ENCODE assay signal across 17 cellular contexts in genomic region chr14:32623300-32624093, GRCh38.
DNase-seq lines count a peak whose midpoint lies in the region; ATAC-seq and TF ChIP-seq lines count a peak whose summit lies in the region.
"Had no signal": no experiment of that assay in that cellular context is flagged by ENCODE, and none has a peak within 500 bp of the region (broad histone marks: within the 10 kb centered on the region; RNA-seq: fewer than 3 reads in every experiment).

No MANE protein-coding gene starts in this region.

- ATAC-seq in T-helper 17 cell (no peak), left lobe of liver (no peak)

- peak overlapping the region in 1 of 7 donors; percentile 17 for H3K27ac Mint-ChIP-seq in CD14-positive monocyte
- H3K27ac Mint-ChIP-seq in T-helper 17 cell, result no peak overlapping the region
- H3K27ac Mint-ChIP-seq: activated naive CD8-positive, alpha-beta T cell; B cell; nephron progenitor cell; stimulated activated naive CD8-positive, alpha-beta T cell treated with anti-CD3 and anti-CD28 coated beads, Interleukin-15, Interleukin-2, amounts not matched to agents 100 ng/mL and 50 ng/mL, for 24 hours had no signal

- H3K4me3 ChIP-seq in cardiac fibroblast (replicated peaks in 1 of 2; ENCODE audit: low read depth in 2 of 2, low read length in 2 of 2), result no peak overlapping the region
- H3K4me3 ChIP-seq: PC-9 had no signal

- intact Hi-C loops in CD14-positive monocyte (cut with micrococcal nuclease), result no loop called here

- peaks cover 0 to 9% (median 2%) of the 10 kb centered on the region in 7 donors for H3K9me3 Mint-ChIP-seq in CD14-positive monocyte

- H3K27me3 Mint-ChIP-seq in CD14-positive monocyte (ENCODE audit: low read depth in 3 of 3) (peaks cover 0 to 2% (median 2%) of the 10 kb centered on the region in 3 donors), T-helper 17 cell (peaks cover 15% of the 10 kb centered on the region)
- H3K27me3 Mint-ChIP-seq: activated naive CD8-positive, alpha-beta T cell; stimulated activated naive CD8-positive, alpha-beta T cell treated with anti-CD3 and anti-CD28 coated beads, Interleukin-15, Interleukin-2, amounts not matched to agents 100 ng/mL and 50 ng/mL, for 24 hours had no signal

- H3K4me1 Mint-ChIP-seq in CD14-positive monocyte (peaks cover 2% of the 10 kb centered on the region), T-helper 17 cell (peaks cover 3% of the 10 kb centered on the region)

- H3K9me3 ChIP-seq in T-helper 17 cell (ENCODE audit: control insufficient read depth, low read length, poor library complexity, severe bottlenecking), result no peaks in the 10 kb centered on the region

- peak; percentile 23 for DNase-seq in COLO829 (ENCODE audit: low spot score)
- DNase-seq in M059J (ENCODE audit: low read depth), result peak; percentile 82
- peak; percentile 57 to 78 for DNase-seq in cardiac fibroblast (ENCODE audit: low read depth in 2 of 2)
- peak; percentile 27 for DNase-seq in kidney glomerular epithelial cell (lab: John Stamatoyannopoulos, UW)
- no peak for DNase-seq in CD14-positive monocyte (ENCODE audit: low spot score)
- no peak for DNase-seq in stimulated activated CD8-positive, alpha-beta memory T cell treated with anti-CD3 and anti-CD28 coated beads, Interleukin-4, amount 100 ng/mL, for 48 hours
- DNase-seq in T-helper 17 cell, result no peak
- no peak for DNase-seq in left lobe of liver (ENCODE audit: low spot score)
- DNase-seq: activated T-cell treated with anti-CD3 and anti-CD28 coated beads, Interleukin-2, amount 50 U/mL, for 48 hours; DMS53; NCI-H69; nephron progenitor cell; PC-9; stimulated activated CD4-positive, alpha-beta T cell treated with anti-CD3 and anti-CD28 coated beads, Interleukin-15, amount 100 ng/mL, for 24 hours had no signal

- H3K36me3 Mint-ChIP-seq in CD14-positive monocyte (no peaks in the 10 kb centered on the region), T-helper 17 cell (ENCODE audit: low read depth) (no peaks in the 10 kb centered on the region)

- H3K4me3 Mint-ChIP-seq in CD14-positive monocyte (no peak overlapping the region), T-helper 17 cell (no peak overlapping the region)
- H3K4me3 Mint-ChIP-seq: activated naive CD8-positive, alpha-beta T cell; B cell; nephron progenitor cell; stimulated activated naive CD8-positive, alpha-beta T cell treated with anti-CD3 and anti-CD28 coated beads, Interleukin-15, Interleukin-2, amounts not matched to agents 100 ng/mL and 50 ng/mL, for 24 hours had no signal

- TF ChIP-seq CTCF in cardiac fibroblast (IDR thresholded peaks at IDR 0.05; ENCODE audit: low read depth, low read length), result no peak
- TF ChIP-seq CTCF in CD14-positive monocyte (IDR thresholded peaks at IDR 0.05), result no peak

Comparison
In these comparisons a context has a peak if more than half of its experiments do, and no peak if none do; other contexts are left out.
1. DNase-seq: peak in COLO829 (single experiment), M059J (single experiment), cardiac fibroblast (2 of 2) and kidney glomerular epithelial cell (single experiment); none in CD14-positive monocyte (single experiment), stimulated activated CD8-positive, alpha-beta memory T cell treated with anti-CD3 and anti-CD28 coated beads, Interleukin-4, amount 100 ng/mL, for 48 hours (single experiment), T-helper 17 cell (0 of 3) and left lobe of liver (single experiment).